Comparison of ENCODE assay signal across 27 cellular contexts in genomic region chr18:37317486-37317885, GRCh38.
"Had no signal": no experiment of that assay in that cellular context is flagged by ENCODE, and none has a peak within 500 bp of the region (broad histone marks: within the 10 kb centered on the region; RNA-seq: fewer than 3 reads in every experiment).

No MANE protein-coding gene starts in this region.

- H3K27ac ChIP-seq: ascending aorta, breast epithelium, cardiac muscle cell, colonic mucosa, epithelial cell of prostate, esophagus squamous epithelium, gastroesophageal sphincter had no signal

- H3K9me3 ChIP-seq: ascending aorta, breast epithelium, colonic mucosa, esophagus squamous epithelium, gastroesophageal sphincter had no signal

- H3K36me3 ChIP-seq: ascending aorta, breast epithelium, cardiac muscle cell, colonic mucosa, esophagus squamous epithelium, gastroesophageal sphincter had no signal

- H3K4me3 ChIP-seq: ascending aorta, breast epithelium, cardiac muscle cell, colonic mucosa, esophagus squamous epithelium, gastroesophageal sphincter had no signal

- DNase-seq: activated CD4-positive, alpha-beta memory T cell treated with anti-CD3 and anti-CD28 coated beads, Interleukin-2, amount 10 ng/mL, durations not matched to agents 7 days and 5 days; activated CD4-positive, alpha-beta T cell treated with anti-CD3 and anti-CD28 coated beads for 36 hours; activated CD4-positive, alpha-beta T cell treated with anti-CD3 and anti-CD28 coated beads, Interleukin-2, amount 10 ng/mL, durations not matched to agents 7 days and 5 days; activated CD4-positive, alpha-beta T cell treated with anti-CD3 and anti-CD28 coated beads, Interleukin-2, amount 50 U/mL, for 4 hours; activated CD4-positive, CD25-positive, alpha-beta regulatory T cell; activated CD4-positive, CD25-positive, alpha-beta regulatory T cell treated with anti-CD3 and anti-CD28 coated beads, Interleukin-2, amount 50 U/mL, for 72 hours; activated CD8-positive, alpha-beta memory T cell treated with anti-CD3 and anti-CD28 coated beads, Interleukin-2, amount 50 U/mL, for 48 hours; activated gamma-delta T cell; activated naive CD4-positive, alpha-beta T cell; activated naive CD4-positive, alpha-beta T cell treated with anti-CD3 and anti-CD28 coated beads, Interleukin-2, amount 10 ng/mL, durations not matched to agents 7 days and 5 days; activated naive CD8-positive, alpha-beta T cell treated with anti-CD3 and anti-CD28 coated beads, Interleukin-2, amount 10 ng/mL, durations not matched to agents 7 days and 5 days; activated T-cell treated with anti-CD3 and anti-CD28 coated beads for 4 hours; activated T-cell treated with anti-CD3 and anti-CD28 coated beads, Interleukin-2, amount 50 U/mL, for 24 hours; activated T-cell treated with anti-CD3 and anti-CD28 coated beads, Interleukin-2, amount 50 U/mL, for 72 hours; central memory CD4-positive, alpha-beta T cell; cerebellar nuclear complex; colonic mucosa; effector CD8-positive, alpha-beta T cell; esophagus squamous epithelium; foreskin melanocyte; T-helper 2 cell had no signal

- ATAC-seq: activated CD4-positive, alpha-beta T cell treated with anti-CD3 and anti-CD28 coated beads for 36 hours; activated naive CD4-positive, alpha-beta T cell treated with anti-CD3 and anti-CD28 coated beads, Interleukin-2, amount 50 U/mL, for 72 hours; activated T-cell treated with anti-CD3 and anti-CD28 coated beads, Interleukin-2, amount 50 U/mL, for 72 hours; gastroesophageal sphincter had no signal
